Comparison of ENCODE assay signal across 7 cellular contexts in genomic region chr19:38682195-38682867, GRCh38. TPM values are rescaled to one million over a fixed set of nuclear protein-coding genes. Genes with fewer than 3 reads are reported as not detected.
DNase-seq lines count a peak whose midpoint lies in the region; ATAC-seq and TF ChIP-seq lines count a peak whose summit lies in the region.

No MANE protein-coding gene starts in this region.

- H4K20me1 ChIP-seq in KMS-11 (ENCODE audit: insufficient read depth): no peaks in the 10 kb centered on the region

- H3K27me3 Mint-ChIP-seq in MCF 10A (ENCODE audit: insufficient read depth, unreplicated experiment): no peaks in the 10 kb centered on the region

- peaks cover 72% of the 10 kb centered on the region for H3K4me1 ChIP-seq in KMS-11 (ENCODE audit: low read depth, poor library complexity, severe bottlenecking)
- peaks cover 96% of the 10 kb centered on the region for H3K4me1 ChIP-seq in lower lobe of right lung

- peak overlapping the region; percentile 95; the same call in 1 of the 2 replicates for H3K27ac ChIP-seq in KMS-11
- peak overlapping the region; percentile 91 for H3K27ac ChIP-seq in lower lobe of right lung
- H3K27ac ChIP-seq in temporal lobe (ENCODE audit: low read depth, low read length): peak overlapping the region; percentile 47

- no peak for TF ChIP-seq CTCF in KMS-11 (conservative IDR thresholded peaks at IDR 0.05; ENCODE audit: low read depth, low read length)
- TF ChIP-seq CTCF in MCF 10A (IDR thresholded peaks at IDR 0.05; ENCODE audit: unreplicated experiment): no peak
- TF ChIP-seq CTCF in lower lobe of right lung (IDR thresholded peaks at IDR 0.05): no peak

- H3K4me3 Mint-ChIP-seq in MCF 10A (ENCODE audit: unreplicated experiment): no peak overlapping the region

- H3K27me3 ChIP-seq in KMS-11 (ENCODE audit: insufficient read depth, low read depth) (no peaks in the 10 kb centered on the region), lower lobe of right lung (ENCODE audit: low read depth) (no peaks in the 10 kb centered on the region)

- ATAC-seq in lower lobe of right lung: no peak
- ATAC-seq in GM18519 (IDR thresholded peaks at IDR 0.05; ENCODE audit: low FRiP score, unreplicated experiment): no peak
- ATAC-seq in HG03520 (IDR thresholded peaks at IDR 0.05; ENCODE audit: unreplicated experiment): no peak

- intact Hi-C loops in MCF 10A (cut with micrococcal nuclease) (no loop called here), lower lobe of right lung (cut with DNase I) (no loop called here)

- DNase-seq in MCF 10A (ENCODE audit: unreplicated experiment) (no peak), lower lobe of right lung (no peak)
- DNase-seq in stimulated activated CD4-positive, alpha-beta T cell treated with anti-CD3 and anti-CD28 coated beads, Interleukin-1b, Interleukin-23, amount 100 ng/mL, for 48 hours: no peak

- CTCF ChIA-PET in MCF 10A (lab: Yijun Ruan, JAX): interaction anchor here (0.6 to 1.6 kb wide), 10 partner anchors 14 to 167 kb away, joined by 3 to 9 read pairs (median 3); partner anchors contain the start of gene ACTN4

- POLR2A ChIA-PET in MCF 10A (lab: Yijun Ruan, JAX): interaction anchor here (2.2 to 15.0 kb wide), 4 partner anchors 10 to 156 kb away, joined by 15 to 521 read pairs (median 24); partner anchors contain the start of gene ACTN4

- H3K4me3 ChIP-seq in KMS-11 (IDR thresholded peaks at IDR 0.05; ENCODE audit: insufficient read depth, low read depth, low read length) (no peak overlapping the region), lower lobe of right lung (no peak overlapping the region)

- peaks cover 54% of the 10 kb centered on the region for H3K36me3 Mint-ChIP-seq in MCF 10A (ENCODE audit: insufficient read depth, unreplicated experiment)

- no peak overlapping the region; the same call in 1 of the 2 replicates for H3K9ac ChIP-seq in KMS-11

- no peak overlapping the region for H2AFZ ChIP-seq in KMS-11 (ENCODE audit: low read depth)

- H3K36me3 ChIP-seq in KMS-11 (ENCODE audit: insufficient read depth) (no peaks in the 10 kb centered on the region), lower lobe of right lung (peaks cover 3% of the 10 kb centered on the region)

- no TSS peak for BruUV-seq in MCF 10A (replicated peaks; lab: Mats Ljungman, UMichigan)

- peak overlapping the region; percentile 98 for H3K27ac Mint-ChIP-seq in MCF 10A (ENCODE audit: low read depth, unreplicated experiment)

- peaks cover 63% of the 10 kb centered on the region for H3K79me2 ChIP-seq in KMS-11 (ENCODE audit: insufficient read depth, low read depth)

- H3K9me3 ChIP-seq in lower lobe of right lung: no peaks in the 10 kb centered on the region

- peak overlapping the region; percentile 97; the same call in 1 of the 2 replicates for H3K4me2 ChIP-seq in KMS-11

- H3K9me3 Mint-ChIP-seq in MCF 10A (ENCODE audit: unreplicated experiment): no peaks in the 10 kb centered on the region

- H3K4me1 Mint-ChIP-seq in MCF 10A (ENCODE audit: insufficient read depth, unreplicated experiment): peaks cover 65% of the 10 kb centered on the region

RNA-seq across cellular contexts. Expression of gene ACTN4, which starts 34.9 kb away (rescaled TPM):
- 300 and 320 TPM in 2 replicates for total RNA-seq in MCF 10A (2022)
- total RNA-seq in lower lobe of right lung: 454 TPM
- 51.9 TPM for total RNA-seq in temporal lobe
